9 cellular contexts compared by ENCODE assay signal in genomic region chr11:69296890-69297224, GRCh38. TPM values are rescaled to one million over a fixed set of nuclear protein-coding genes. Genes with fewer than 3 reads are reported as not detected.
DNase-seq lines count a peak whose midpoint lies in the region; ATAC-seq and TF ChIP-seq lines count a peak whose summit lies in the region.
"Had no signal": no experiment of that assay in that cellular context is flagged by ENCODE, and none has a peak within 500 bp of the region (broad histone marks: within the 10 kb centered on the region; RNA-seq: fewer than 3 reads in every experiment).

No MANE protein-coding gene starts in this region.

- no peaks in the 10 kb centered on the region for H3K36me3 Mint-ChIP-seq in chondrocyte (ENCODE audit: low read depth)

- H3K9me3 ChIP-seq in DND-41 (ENCODE audit: insufficient read depth, low read length, severe bottlenecking) (no peaks in the 10 kb centered on the region), neutrophil (no peaks in the 10 kb centered on the region)

- H3K4me2 ChIP-seq in DND-41 (ENCODE audit: insufficient read depth, low read length) (peak overlapping the region; percentile 34; the same call in 1 of the 2 replicates), KMS-11 (peak overlapping the region; percentile 87)

- peak overlapping the region in 1 of 2 experiments; percentile 17; a peak in 2 of 4 replicates for H3K4me3 ChIP-seq in DND-41 (ENCODE audit: low read depth in 1 of 2, low read length in 2 of 2)
- H3K4me3 ChIP-seq in KMS-11 (IDR thresholded peaks at IDR 0.05; ENCODE audit: insufficient read depth, low read depth, low read length), result no peak overlapping the region
- H3K4me3 ChIP-seq in neutrophil (ENCODE audit: low read depth in 1 of 2, low read length in 1 of 2), result peak overlapping the region; percentile 57 to 63

- DNase-seq in DND-41 (no peak), chondrocyte (ENCODE audit: low spot score) (no peak), NCI-H1694 treated with DMSO at 0.1 percent for 48 hours (lab: John Stamatoyannopoulos, UW) (no peak), NCI-H510A treated with DMSO at 0.1 percent for 48 hours (lab: John Stamatoyannopoulos, UW) (no peak), pons (ENCODE audit: low spot score) (no peak), RKO (ENCODE audit: low spot score) (no peak)

- H3K4me1 ChIP-seq in DND-41 (ENCODE audit: insufficient read depth, low read length), result peaks cover 28% of the 10 kb centered on the region
- peaks cover 25% of the 10 kb centered on the region for H3K4me1 ChIP-seq in KMS-11 (ENCODE audit: low read depth, poor library complexity, severe bottlenecking)
- H3K4me1 ChIP-seq in neutrophil (ENCODE audit: control insufficient read depth in 1 of 2, insufficient read depth in 1 of 2, low read depth in 1 of 2, low read length in 1 of 2), result peaks cover 37 to 58% of the 10 kb centered on the region in 2 experiments

- peaks cover 60% of the 10 kb centered on the region for H3K4me1 Mint-ChIP-seq in chondrocyte (ENCODE audit: low read depth)

- peak overlapping the region; percentile 91 for H3K27ac Mint-ChIP-seq in chondrocyte (ENCODE audit: unreplicated experiment)

- no peak overlapping the region for H3K4me3 Mint-ChIP-seq in chondrocyte (ENCODE audit: unreplicated experiment)

- peak; percentile 72; the same call in 2 of the 3 replicates for ATAC-seq in DND-41 (ENCODE audit: insufficient read depth, low read depth)

- H3K9ac ChIP-seq in DND-41 (ENCODE audit: low read depth, low read length), result no peak overlapping the region
- H3K9ac ChIP-seq in KMS-11, result no peak overlapping the region

- H2AFZ ChIP-seq in DND-41 (ENCODE audit: low read depth, low read length) (no peak overlapping the region), KMS-11 (ENCODE audit: low read depth) (peak overlapping the region; percentile 24; the same call in 1 of the 2 replicates)

- peaks cover 2% of the 10 kb centered on the region for H3K9me3 Mint-ChIP-seq in chondrocyte (ENCODE audit: low read depth)

- no peaks in the 10 kb centered on the region for H3K27me3 Mint-ChIP-seq in chondrocyte (ENCODE audit: low read depth)

- H3K27ac ChIP-seq in DND-41 (ENCODE audit: low read length), result no peak overlapping the region
- 0 out of 2 replicates have a peak overlapping the region, but pooled peaks have one; percentile 1 for H3K27ac ChIP-seq in KMS-11
- H3K27ac ChIP-seq in neutrophil, result peak overlapping the region; percentile 91

- H3K79me2 ChIP-seq in DND-41 (ENCODE audit: insufficient read depth, low read length), result no peaks in the 10 kb centered on the region
- no peaks in the 10 kb centered on the region for H3K79me2 ChIP-seq in KMS-11 (ENCODE audit: insufficient read depth, low read depth)

- H3K36me3 ChIP-seq in DND-41 (ENCODE audit: insufficient read depth, low read length), result no peaks in the 10 kb centered on the region
- H3K36me3 ChIP-seq in KMS-11 (ENCODE audit: insufficient read depth), result no peaks in the 10 kb centered on the region
- H3K36me3 ChIP-seq in neutrophil, result no peaks in the 10 kb centered on the region

- TF ChIP-seq CTCF in DND-41 (IDR thresholded peaks at IDR 0.05; ENCODE audit: borderline replicate concordance, extremely low read depth, low read length, poor library complexity, severe bottlenecking) (no peak), KMS-11 (conservative IDR thresholded peaks at IDR 0.05; ENCODE audit: low read depth, low read length) (no peak), chondrocyte (IDR thresholded peaks at IDR 0.05) (no peak), neutrophil (IDR thresholded peaks at IDR 0.05) (no peak)

- H3K27me3 ChIP-seq in DND-41 (ENCODE audit: insufficient read depth, low read length, poor library complexity), result no peaks in the 10 kb centered on the region
- H3K27me3 ChIP-seq in KMS-11 (ENCODE audit: insufficient read depth, low read depth), result peaks cover 2% of the 10 kb centered on the region; the same call in 1 of the 2 replicates
- no peaks in the 10 kb centered on the region for H3K27me3 ChIP-seq in neutrophil

- H4K20me1 ChIP-seq in DND-41 (ENCODE audit: insufficient read depth, low read length) (peaks cover 56% of the 10 kb centered on the region), KMS-11 (ENCODE audit: insufficient read depth) (no peaks in the 10 kb centered on the region)

RNA-seq across cellular contexts. Expression of gene MYEOV, which starts 2.9 kb away (rescaled TPM):
- 0.87 TPM in 1 of 3 replicates, not detected in the others for total RNA-seq in chondrocyte
- total RNA-seq: occipital lobe had no signal
